9 cellular contexts compared by ENCODE assay signal in genomic region chr14:36520601-36521525, GRCh38. TPM values are rescaled to one million over a fixed set of nuclear protein-coding genes. Genes with fewer than 3 reads are reported as not detected.
DNase-seq lines count a peak whose midpoint lies in the region; ATAC-seq and TF ChIP-seq lines count a peak whose summit lies in the region.
"Had no signal": no experiment of that assay in that cellular context is flagged by ENCODE, and none has a peak within 500 bp of the region (broad histone marks: within the 10 kb centered on the region; RNA-seq: fewer than 3 reads in every experiment).

No MANE protein-coding gene starts in this region.

- no peak for ATAC-seq in activated T-helper 17 cell treated with anti-CD3 and anti-CD28 coated beads, Interleukin-2, amount 50 U/mL, for 72 hours (replicated peaks)

- H3K9me3 ChIP-seq in prostate gland = no peaks in the 10 kb centered on the region
- H3K9me3 ChIP-seq: neutrophil had no signal

- TF ChIP-seq CTCF in GM10266 (IDR thresholded peaks at IDR 0.05; ENCODE audit: control insufficient read depth, insufficient read depth, low read depth, missing control alignments) (no peak), lower leg skin (IDR thresholded peaks at IDR 0.05) (no peak), prostate gland (IDR thresholded peaks at IDR 0.05) (peak in 1 of 4 experiments; percentile 16)

- H3K27ac ChIP-seq in prostate gland = no peak overlapping the region
- H3K27ac ChIP-seq: neutrophil had no signal

- no peaks in the 10 kb centered on the region for H3K9me3 Mint-ChIP-seq in activated T-helper 17 cell treated with anti-CD3 and anti-CD28 coated beads, Interleukin-2, amount 50 U/mL, for 72 hours
- H3K9me3 Mint-ChIP-seq: T-helper 1 cell treated with Interleukin-12 subunit alpha and Interleukin-12 subunit beta and Interleukin-4 antibody, amounts not matched to agents 30 μg/mL and 1 μg/mL, for 36 hours had no signal

- WGBS in lower leg skin, 2 donors = 1 to 2% methylated on average over 54 to 55 of the region's 63 CpGs
- 3% methylated on average over 63 of the region's 63 CpGs for WGBS in prostate gland

- peak overlapping the region; percentile 27 for H3K4me3 Mint-ChIP-seq in activated T-helper 17 cell treated with anti-CD3 and anti-CD28 coated beads, Interleukin-2, amount 50 U/mL, for 72 hours
- H3K4me3 Mint-ChIP-seq: T-helper 1 cell treated with Interleukin-12 subunit alpha and Interleukin-12 subunit beta and Interleukin-4 antibody, amounts not matched to agents 30 μg/mL and 1 μg/mL, for 36 hours had no signal

- peak; percentile 54 for DNase-seq in GM10266 (ENCODE audit: extremely low spot score)
- peak; percentile 72 for DNase-seq in LoVo (ENCODE audit: low spot score)
- DNase-seq in kidney tubule cell (ENCODE audit: low spot score) = peak; percentile 58
- DNase-seq in lower leg skin (ENCODE audit: low spot score in 2 of 2) = no peak
- DNase-seq in prostate gland (ENCODE audit: low spot score) = no peak
- no peak for DNase-seq in MV-4-11 (lab: John Stamatoyannopoulos, UW)

- intact Hi-C loops in lower leg skin (cut with DNase I; ENCODE audit: low total_unique reads) (no loop called here), prostate gland (cut with DNase I) (no loop called here)

- peaks cover 5% of the 10 kb centered on the region for H3K36me3 Mint-ChIP-seq in activated T-helper 17 cell treated with anti-CD3 and anti-CD28 coated beads, Interleukin-2, amount 50 U/mL, for 72 hours (ENCODE audit: low read depth)

- H3K27ac Mint-ChIP-seq in activated T-helper 17 cell treated with anti-CD3 and anti-CD28 coated beads, Interleukin-2, amount 50 U/mL, for 72 hours = no peak overlapping the region

- peaks cover 3% of the 10 kb centered on the region for H3K4me1 Mint-ChIP-seq in activated T-helper 17 cell treated with anti-CD3 and anti-CD28 coated beads, Interleukin-2, amount 50 U/mL, for 72 hours

- peaks cover 12% of the 10 kb centered on the region for H3K4me1 ChIP-seq in prostate gland (replicated peaks)

- TF ChIP-seq POLR2A in lower leg skin (IDR thresholded peaks at IDR 0.05) (no peak), prostate gland (IDR thresholded peaks at IDR 0.05) (no peak)

- H3K27me3 Mint-ChIP-seq in activated T-helper 17 cell treated with anti-CD3 and anti-CD28 coated beads, Interleukin-2, amount 50 U/mL, for 72 hours = peaks cover 51% of the 10 kb centered on the region

- H3K4me3 ChIP-seq in lower leg skin (ENCODE audit: low read depth, poor library complexity, severe bottlenecking) = no peak overlapping the region
- no peak overlapping the region for H3K4me3 ChIP-seq in prostate gland

- H3K27me3 ChIP-seq in prostate gland (replicated peaks; ENCODE audit: insufficient read depth) = peaks cover 91% of the 10 kb centered on the region

- H3K36me3 ChIP-seq in prostate gland = no peaks in the 10 kb centered on the region
- H3K36me3 ChIP-seq: neutrophil had no signal

RNA-seq across cellular contexts. Expression of gene NKX2-1, which starts 0.8 kb away (rescaled TPM):
- total RNA-seq in activated T-helper 17 cell treated with anti-CD3 and anti-CD28 coated beads, Interleukin-2, amount 50 U/mL, for 72 hours = not detected
- not detected for total RNA-seq in lower leg skin
- not detected for total RNA-seq in prostate gland

Comparison
In these comparisons a context has a peak if more than half of its experiments do, and no peak if none do; other contexts are left out.
1. DNase-seq: peak in GM10266 (single experiment), LoVo (single experiment) and kidney tubule cell (single experiment); none in lower leg skin (0 of 2), prostate gland (single experiment) and MV-4-11 (single experiment).